ENCODE assay signal across 8 cellular contexts in genomic region chr12:219891-220352, GRCh38. TPM values are rescaled to one million over a fixed set of nuclear protein-coding genes. Genes with fewer than 3 reads are reported as not detected.
DNase-seq lines count a peak whose midpoint lies in the region; ATAC-seq and TF ChIP-seq lines count a peak whose summit lies in the region.

No MANE protein-coding gene starts in this region.

- no peaks in the 10 kb centered on the region for H3K9me3 ChIP-seq in SJCRH30 (replicated peaks)
- no peaks in the 10 kb centered on the region for H3K9me3 ChIP-seq in adrenal gland (replicated peaks in 1 of 3)
- no peaks in the 10 kb centered on the region for H3K9me3 ChIP-seq in iPS DF 6.9 (ENCODE audit: control insufficient read depth, insufficient read depth, low read length)
- no peaks in the 10 kb centered on the region for H3K9me3 ChIP-seq in spleen

- TF ChIP-seq CTCF in AG09309 (IDR thresholded peaks at IDR 0.05; ENCODE audit: control insufficient read depth, insufficient read depth, low read depth, low read length, missing control alignments), result peak; percentile 65
- peak; percentile 90 for TF ChIP-seq CTCF in LNCAP (IDR thresholded peaks at IDR 0.05)
- peak; percentile 38 to 70 (median 54) for TF ChIP-seq CTCF in adrenal gland (IDR thresholded peaks at IDR 0.05)
- TF ChIP-seq CTCF in spleen (IDR thresholded peaks at IDR 0.05 in 8 of 11, conservative IDR thresholded peaks at IDR 0.05 in 3 of 11), result peak; percentile 17 to 81 (median 58)

- peak; percentile 82 for ATAC-seq in GM18867 (IDR thresholded peaks at IDR 0.05; ENCODE audit: unreplicated experiment)

- TF ChIP-seq POLR2A in adrenal gland (IDR thresholded peaks at IDR 0.05), result no peak
- no peak for TF ChIP-seq POLR2A in spleen (IDR thresholded peaks at IDR 0.05)

- H3K36me3 ChIP-seq in SJCRH30 (no peaks in the 10 kb centered on the region), adrenal gland (replicated peaks in 1 of 2) (no peaks in the 10 kb centered on the region), iPS DF 6.9 (ENCODE audit: control insufficient read depth, insufficient read depth, low read length) (no peaks in the 10 kb centered on the region), spleen (no peaks in the 10 kb centered on the region)

- 19 to 52% (median 32%) methylated on average over 5 to 17 of the region's 17 CpGs for WGBS in adrenal gland, 4 donors
- WGBS in iPS DF 6.9 (ENCODE audit: insufficient coverage, insufficient read length), result no CpG with 5 or more reads among the region's 17 CpGs
- 13 to 29% (median 15%) methylated on average over 12 to 17 of the region's 17 CpGs for WGBS in spleen, 5 donors

- intact Hi-C loops in adrenal gland (cut with DNase I) (no loop called here), spleen (cut with DNase I; ENCODE audit: low total_unique reads) (no loop called here)

- H3K27ac ChIP-seq in SJCRH30 (no peak overlapping the region), adrenal gland (no peak overlapping the region), iPS DF 6.9 (ENCODE audit: low read length) (no peak overlapping the region), spleen (no peak overlapping the region)

- H3K4me1 ChIP-seq in SJCRH30 (no peaks in the 10 kb centered on the region), adrenal gland (replicated peaks in 1 of 2) (no peaks in the 10 kb centered on the region), iPS DF 6.9 (ENCODE audit: control insufficient read depth, insufficient read depth, low read length) (no peaks in the 10 kb centered on the region), spleen (peaks cover 0 to 10% (median 0%) of the 10 kb centered on the region in 6 donors)

- no peak overlapping the region for H3K4me3 ChIP-seq in AG09309 (ENCODE audit: control insufficient read depth, low read depth, low read length)
- no peak overlapping the region for H3K4me3 ChIP-seq in SJCRH30
- no peak overlapping the region for H3K4me3 ChIP-seq in adrenal gland
- H3K4me3 ChIP-seq in iPS DF 6.9 (ENCODE audit: low read length), result no peak overlapping the region; the same call in 1 of the 2 replicates
- no peak overlapping the region for H3K4me3 ChIP-seq in spleen

- H3K27me3 ChIP-seq in SJCRH30, result peaks cover 8% of the 10 kb centered on the region; the same call in 1 of the 2 replicates
- H3K27me3 ChIP-seq in adrenal gland, result no peaks in the 10 kb centered on the region
- H3K27me3 ChIP-seq in iPS DF 6.9 (ENCODE audit: control insufficient read depth, insufficient read depth, low read length), result no peaks in the 10 kb centered on the region
- H3K27me3 ChIP-seq in spleen (replicated peaks in 1 of 7), result peaks cover 0 to 44% (median 0%) of the 10 kb centered on the region in 7 donors

- DNase-seq in AG09309 (ENCODE audit: low read depth), result no peak
- peak; percentile 76 for DNase-seq in SJCRH30
- peak; percentile 42 to 79 (median 59) for DNase-seq in adrenal gland
- DNase-seq in iPS DF 6.9 (ENCODE audit: low read depth, low spot score), result peak; percentile 84
- DNase-seq in spleen, result peak; percentile 88
- no peak for DNase-seq in NCI-H128 (lab: John Stamatoyannopoulos, UW; ENCODE audit: unreplicated experiment)

RNA-seq across cellular contexts. Expression of gene SLC6A12, which starts 6.0 kb away (rescaled TPM):
- total RNA-seq in SJCRH30 (2014; rRNA removed; shearing (Covaris generic)), result not detected in 2 replicates
- total RNA-seq in adrenal gland (1 to 10 TPM in 6 of 8 donors, under 1 TPM in 2; 0.43 to 4.3 (median 1.8) TPM), spleen (1 to 10 TPM in 6 of 7 donors, under 1 TPM in 1; 0.91 to 3.1 (median 2.7) TPM)
- polyA plus RNA-seq in adrenal gland (1 to 10 TPM in 1 of 3 donors, under 1 TPM in 2; 0.35 to 2.6 (median 0.57) TPM), spleen (1 to 10 TPM in 1 of 3 donors, under 1 TPM in 2; 0.35 to 1.2 (median 0.50) TPM)

RNA-seq across cellular contexts. Expression of gene SLC6A13, which starts 42.7 kb away (rescaled TPM):
- total RNA-seq in SJCRH30 (2014; rRNA removed; shearing (Covaris generic)), result 0.12 TPM in 1 of 2 replicates, not detected in the other
- total RNA-seq in adrenal gland, result under 1 TPM in 2 of 8 donors, not detected in 6; 0.22 to 0.95 TPM
- polyA plus RNA-seq in adrenal gland, result 1 to 10 TPM in 1 of 3 donors, under 1 TPM in 2; 0.37 to 1.0 (median 0.46) TPM
- total RNA-seq in spleen, result 1 to 10 TPM in 1 of 7 donors, under 1 TPM in 1, not detected in 5; 0.30 to 1.7 TPM
- polyA plus RNA-seq in spleen, result under 1 TPM; 0.22 to 0.39 (median 0.24) TPM

Comparison
In these comparisons a context has a peak if more than half of its experiments do, and no peak if none do; other contexts are left out.
1. DNase-seq: peak in SJCRH30 (2 of 2), adrenal gland (7 of 7), iPS DF 6.9 (single experiment) and spleen (single experiment); none in AG09309 (single experiment) and NCI-H128 (single experiment).
2. Peak in every context shown above with its lines, with median percentiles within 50 percentile points of each other: CTCF ChIP-seq.